ENCODE assay signal across 6 cellular contexts in genomic region chr6:87518453-87518852, GRCh38.
"Had no signal": no experiment of that assay in that cellular context is flagged by ENCODE, and none has a peak within 500 bp of the region (broad histone marks: within the 10 kb centered on the region; RNA-seq: fewer than 3 reads in every experiment).

No MANE protein-coding gene starts in this region.

- H3K4me3 ChIP-seq: GM23338, HAP-1 had no signal

- ATAC-seq: GM23338, HCT116 had no signal

- H3K9me3 Mint-ChIP-seq: GM23338, HFFc6 had no signal

- H3K4me3 Mint-ChIP-seq: GM23338, HFFc6 had no signal

- DNase-seq: HFFc6, IMR-90 had no signal

- H3K4me1 Mint-ChIP-seq: GM23338 had no signal

- H3K4me1 ChIP-seq: HAP-1 had no signal

- H3K27ac ChIP-seq: HL-60 had no signal

- H3K27ac Mint-ChIP-seq: GM23338, HFFc6 had no signal

- H3K9me3 ChIP-seq: HAP-1 had no signal
